In the genomic region with DNA sequence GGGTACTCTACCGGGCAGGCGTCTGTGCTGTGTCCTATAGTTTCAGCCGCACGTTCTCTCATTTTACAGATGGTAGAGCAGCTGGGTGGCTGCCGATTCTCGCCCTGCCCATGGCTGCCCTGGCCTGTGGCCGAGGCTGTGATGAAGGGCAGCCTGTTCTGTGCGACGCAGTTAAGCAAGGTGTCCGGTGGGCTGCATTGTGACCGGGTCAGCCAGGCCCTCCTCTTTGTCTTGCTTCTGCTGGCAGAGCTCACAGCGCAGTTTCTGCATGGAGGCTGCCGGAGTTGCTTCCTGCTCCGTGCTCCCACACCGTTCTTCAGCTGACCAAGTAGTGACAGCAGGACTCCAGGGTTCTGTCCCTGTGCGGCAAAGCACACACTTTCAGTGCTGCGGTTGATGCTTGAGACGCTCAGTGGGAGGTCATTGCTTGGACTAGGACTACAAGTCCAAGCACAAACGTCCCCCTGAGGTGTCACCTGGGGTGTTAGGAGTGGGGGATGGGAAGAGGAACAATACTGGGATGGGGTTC, we compare ENCODE assay signal across 9 cellular contexts. TPM values are rescaled to one million over a fixed set of nuclear protein-coding genes. Genes with fewer than 3 reads are reported as not detected.
DNase-seq lines count a peak whose midpoint lies in the region; ATAC-seq and TF ChIP-seq lines count a peak whose summit lies in the region.
"Had no signal": no experiment of that assay in that cellular context is flagged by ENCODE, and none has a peak within 500 bp of the region (broad histone marks: within the 10 kb centered on the region; RNA-seq: fewer than 3 reads in every experiment).

No MANE protein-coding gene starts in this region.

- H3K4me1 ChIP-seq in HUES48 (ENCODE audit: control insufficient read depth, insufficient read depth, low read length) (peaks cover 23% of the 10 kb centered on the region), body of pancreas (peaks cover 83% of the 10 kb centered on the region), right lobe of liver (peaks cover 4 to 63% (median 32%) of the 10 kb centered on the region in 4 donors), subcutaneous abdominal adipose tissue (ENCODE audit: control insufficient read depth in 5 of 5, insufficient read depth in 5 of 5, low read length in 5 of 5) (peaks cover 8 to 36% (median 24%) of the 10 kb centered on the region in 5 donors)
- H3K4me1 ChIP-seq: SJSA1 had no signal

- H3K9me3 ChIP-seq in HUES48 (ENCODE audit: control insufficient read depth, insufficient read depth, low read length), result no peaks in the 10 kb centered on the region
- H3K9me3 ChIP-seq in body of pancreas, result no peaks in the 10 kb centered on the region
- no peaks in the 10 kb centered on the region for H3K9me3 ChIP-seq in right lobe of liver
- H3K9me3 ChIP-seq in subcutaneous abdominal adipose tissue (ENCODE audit: control insufficient read depth in 5 of 5, low read length in 5 of 5), result no peaks in the 10 kb centered on the region
- H3K9me3 ChIP-seq: SJSA1 had no signal

- WGBS in body of pancreas, 2 donors, result 81 to 87% methylated on average over 8 to 19 of the region's 19 CpGs
- no CpG with 5 or more reads among the region's 19 CpGs for WGBS in right lobe of liver (ENCODE audit: insufficient coverage, low coverage, low lambda C conversion rate, missing lambda C conversion rate)

- H3K27me3 ChIP-seq in HUES48 (ENCODE audit: control insufficient read depth, insufficient read depth, low read length) (no peaks in the 10 kb centered on the region), body of pancreas (no peaks in the 10 kb centered on the region), right lobe of liver (no peaks in the 10 kb centered on the region), subcutaneous abdominal adipose tissue (ENCODE audit: control insufficient read depth in 5 of 5, insufficient read depth in 4 of 5, low read length in 5 of 5) (no peaks in the 10 kb centered on the region)
- H3K27me3 ChIP-seq: SJSA1 had no signal

- intact Hi-C loops in body of pancreas (cut with DNase I), result no loop called here
- intact Hi-C loops in right lobe of liver (cut with DNase I), result no loop called here

- no peak for TF ChIP-seq POLR2A in body of pancreas (IDR thresholded peaks at IDR 0.05)
- no peak for TF ChIP-seq POLR2A in right lobe of liver (IDR thresholded peaks at IDR 0.05)

- no peak overlapping the region for H3K27ac ChIP-seq in HUES48 (ENCODE audit: low read depth, low read length)
- H3K27ac ChIP-seq in body of pancreas, result peak overlapping the region; percentile 85 to 93 (median 90)
- H3K27ac ChIP-seq in right lobe of liver, result peak overlapping the region; percentile 27 to 96 (median 92)
- no peak overlapping the region for H3K27ac ChIP-seq in subcutaneous abdominal adipose tissue (ENCODE audit: low read depth, low read length)
- H3K27ac ChIP-seq: SJSA1 had no signal

- no peak for ATAC-seq in body of pancreas
- no peak for ATAC-seq in right lobe of liver
- no peak for ATAC-seq in GM21717 (IDR thresholded peaks at IDR 0.05; ENCODE audit: unreplicated experiment)

- H3K36me3 ChIP-seq in HUES48 (ENCODE audit: control insufficient read depth, insufficient read depth, low read length) (no peaks in the 10 kb centered on the region), body of pancreas (replicated peaks in 1 of 2; ENCODE audit: insufficient read depth in 1 of 2, low read depth in 2 of 2) (no peaks in the 10 kb centered on the region), right lobe of liver (no peaks in the 10 kb centered on the region), subcutaneous abdominal adipose tissue (ENCODE audit: control insufficient read depth in 5 of 5, insufficient read depth in 5 of 5, low read length in 5 of 5) (no peaks in the 10 kb centered on the region)
- H3K36me3 ChIP-seq: SJSA1 had no signal

- DNase-seq in body of pancreas (no peak), right lobe of liver (no peak), NCI-H1694 (lab: John Stamatoyannopoulos, UW) (no peak)
- DNase-seq in activated CD4-positive, alpha-beta T cell treated with anti-CD3 and anti-CD28 coated beads for 4 hours, result no peak
- DNase-seq: activated CD4-positive, CD25-positive, alpha-beta regulatory T cell had no signal

- H3K9ac ChIP-seq in HUES48 (ENCODE audit: low read depth, low read length) (0 out of 2 replicates have a peak overlapping the region, but pooled peaks have one; percentile 10), subcutaneous abdominal adipose tissue (ENCODE audit: low read length in 5 of 5) (no peak overlapping the region)

- H3K4me3 ChIP-seq in HUES48 (ENCODE audit: low read depth, low read length), result no peak overlapping the region
- H3K4me3 ChIP-seq in body of pancreas, result no peak overlapping the region
- H3K4me3 ChIP-seq in right lobe of liver, result peak overlapping the region in 2 of 3 donors; percentile 21 to 35
- peak overlapping the region in 3 of 5 donors; percentile 64 to 68 (median 65) for H3K4me3 ChIP-seq in subcutaneous abdominal adipose tissue (ENCODE audit: low read depth in 1 of 5, low read length in 5 of 5)
- H3K4me3 ChIP-seq: SJSA1 had no signal

- TF ChIP-seq CTCF in body of pancreas (IDR thresholded peaks at IDR 0.05), result no peak
- no peak for TF ChIP-seq CTCF in right lobe of liver (IDR thresholded peaks at IDR 0.05)

RNA-seq across cellular contexts. Expression of gene GADD45G, which starts 58.0 kb away (rescaled TPM):
- total RNA-seq in body of pancreas (10 to 100 TPM; 30.3 to 54.2 TPM), right lobe of liver (100 to 1,000 TPM in 2 of 6 experiments, 10 to 100 TPM in 4; 11.4 to 130 (median 30.9) TPM)
- total RNA-seq: SJSA1 had no signal

Comparison
In these comparisons a context has a peak if more than half of its experiments do, and no peak if none do; other contexts are left out.
1. H3K27ac ChIP-seq: peak in body of pancreas (4 of 4) and right lobe of liver (3 of 3); none in HUES48 (single experiment) and subcutaneous abdominal adipose tissue (single experiment).
2. H3K4me3 ChIP-seq: peak in right lobe of liver (2 of 3) and subcutaneous abdominal adipose tissue (3 of 5); none in HUES48 (single experiment) and body of pancreas (0 of 2).